3 cellular contexts compared by ENCODE assay signal in genomic region chr2:102346381-102347130, GRCh38.
TF ChIP-seq lines count a peak whose summit lies in the region.

No MANE protein-coding gene starts in this region.

TF ChIP-seq in A549, 52 proteins besides CTCF, POLR2A, EP300 and RAD21:
- no peak for TF ChIP-seq ZSCAN20 (CRISPR knock-in tag; IDR thresholded peaks at IDR 0.05)
- TF ChIP-seq MAFK (IDR thresholded peaks at IDR 0.05; ENCODE audit: partially characterized antibody): peak; percentile 90

TF ChIP-seq in GM23338, 12 proteins besides CTCF, POLR2A, EP300 and RAD21:
- no peak for TF ChIP-seq ZNF462 (CRISPR knock-in tag; IDR thresholded peaks at IDR 0.05)
- no peak for TF ChIP-seq POLR2AphosphoS5 (IDR thresholded peaks at IDR 0.05; ENCODE audit: low read depth)
- TF ChIP-seq REST (IDR thresholded peaks at IDR 0.05; ENCODE audit: unreplicated experiment): no peak
- TF ChIP-seq EZH2 (IDR thresholded peaks at IDR 0.05; ENCODE audit: low read depth, unreplicated experiment): no peak
- no peak for TF ChIP-seq ZNF114 (CRISPR knock-in tag; IDR thresholded peaks at IDR 0.05)
- TF ChIP-seq JUNB (IDR thresholded peaks at IDR 0.05; ENCODE audit: unreplicated experiment): no peak

TF ChIP-seq in K562, 482 proteins besides CTCF, POLR2A, EP300 and RAD21:
- peak; percentile 76 for TF ChIP-seq ZNF316 (IDR thresholded peaks at IDR 0.05)
- peak; percentile 72; the same call in 1 of the 2 replicates for TF ChIP-seq C11orf30 (IDR thresholded peaks at IDR 0.05; ENCODE audit: low read depth)
- TF ChIP-seq MAFK (IDR thresholded peaks at IDR 0.05; ENCODE audit: low read length): peak; percentile 65
- TF ChIP-seq MAFG (tag; conservative IDR thresholded peaks at IDR 0.05): peak; percentile 61
- TF ChIP-seq MAFF (IDR thresholded peaks at IDR 0.05; ENCODE audit: low read length): peak; percentile 71
- TF ChIP-seq KAT2B (IDR thresholded peaks at IDR 0.05; ENCODE audit: low read depth, low read length): no peak
- no peak for TF ChIP-seq GTF2B (IDR thresholded peaks at IDR 0.05; ENCODE audit: extremely low read depth, insufficient read length)
